11 cellular contexts compared by ENCODE assay signal in the genomic region with DNA sequence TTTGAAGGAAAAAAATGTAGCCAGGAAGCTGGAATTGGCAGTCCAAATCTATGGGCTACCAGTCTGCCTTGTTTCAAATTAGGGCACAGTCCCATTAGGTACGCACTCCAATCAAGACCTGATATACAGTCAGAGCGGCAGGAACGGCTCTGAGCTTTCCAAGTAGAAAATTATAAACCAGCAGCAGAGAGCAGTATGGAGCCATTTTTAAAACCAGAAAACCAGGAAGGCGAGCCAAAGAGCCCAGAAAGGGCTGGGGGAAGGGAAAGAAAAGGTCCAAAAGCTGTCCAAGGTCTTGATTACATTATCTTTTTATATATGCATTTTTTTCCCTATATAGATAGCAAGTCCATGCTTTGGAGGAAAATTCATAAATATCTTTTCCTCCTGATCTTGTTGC.
DNase-seq lines count a peak whose midpoint lies in the region; ATAC-seq and TF ChIP-seq lines count a peak whose summit lies in the region.
"Had no signal": no experiment of that assay in that cellular context is flagged by ENCODE, and none has a peak within 500 bp of the region (broad histone marks: within the 10 kb centered on the region; RNA-seq: fewer than 3 reads in every experiment).

No MANE protein-coding gene starts in this region.

- peak; percentile 5 for DNase-seq in NCI-H2171 treated with DMSO at 0.1 percent for 48 hours (lab: John Stamatoyannopoulos, UW)
- no peak for DNase-seq in NCI-H2171 (lab: John Stamatoyannopoulos, UW)
- DNase-seq in NCI-H69 (lab: John Stamatoyannopoulos, UW): peak; percentile 59
- peak; percentile 0 for DNase-seq in fibroblast of gingiva (ENCODE audit: low read depth)
- peak; percentile 72 for DNase-seq in retina
- DNase-seq in HUDEP-2 (lab: John Stamatoyannopoulos, UW; ENCODE audit: unreplicated experiment in 76 of 76): no peak
- DNase-seq in suprapubic skin (ENCODE audit: low spot score in 2 of 2): no peak
- DNase-seq: activated naive CD4-positive, alpha-beta T cell treated with anti-CD3 and anti-CD28 coated beads, Interleukin-2, amount 10 ng/mL, durations not matched to agents 7 days and 5 days; stimulated activated CD4-positive, alpha-beta T cell treated with anti-CD3 and anti-CD28 coated beads, Interleukin-15, amount 100 ng/mL, for 24 hours; upper lobe of left lung had no signal

- H3K27me3 ChIP-seq in suprapubic skin: no peaks in the 10 kb centered on the region
- H3K27me3 ChIP-seq: upper lobe of left lung had no signal

- TF ChIP-seq EP300 in suprapubic skin (IDR thresholded peaks at IDR 0.05): no peak

- peaks cover 4% of the 10 kb centered on the region for H3K4me1 ChIP-seq in suprapubic skin
- H3K4me1 ChIP-seq: upper lobe of left lung had no signal

- TF ChIP-seq CTCF in suprapubic skin (IDR thresholded peaks at IDR 0.05): peak in 1 of 2 donors; percentile 1

- 27% methylated on average over 4 of the region's 4 CpGs for WGBS in suprapubic skin

- H3K4me3 ChIP-seq in suprapubic skin: no peak overlapping the region
- H3K4me3 ChIP-seq: upper lobe of left lung had no signal

- no peak for TF ChIP-seq POLR2A in suprapubic skin (IDR thresholded peaks at IDR 0.05)

- ATAC-seq in GM19351 (IDR thresholded peaks at IDR 0.05; ENCODE audit: unreplicated experiment): no peak

- H3K27ac ChIP-seq in suprapubic skin: no peak overlapping the region
- H3K27ac ChIP-seq: upper lobe of left lung had no signal

- no peaks in the 10 kb centered on the region for H3K36me3 ChIP-seq in suprapubic skin
- H3K36me3 ChIP-seq: upper lobe of left lung had no signal

- no peaks in the 10 kb centered on the region for H3K9me3 ChIP-seq in suprapubic skin
- H3K9me3 ChIP-seq: upper lobe of left lung had no signal

Comparison
In these comparisons a context has a peak if more than half of its experiments do, and no peak if none do; other contexts are left out.
1. DNase-seq: peak in NCI-H2171 treated with DMSO at 0.1 percent for 48 hours (single experiment), NCI-H69 (single experiment), fibroblast of gingiva (single experiment) and retina (single experiment); none in NCI-H2171 (single experiment), HUDEP-2 (0 of 76) and suprapubic skin (0 of 2).